19 cellular contexts compared by ENCODE assay signal in genomic region chr5:2135833-2136232, GRCh38.
"Had no signal": no experiment of that assay in that cellular context is flagged by ENCODE, and none has a peak within 500 bp of the region (broad histone marks: within the 10 kb centered on the region; RNA-seq: fewer than 3 reads in every experiment).

No MANE protein-coding gene starts in this region.

- H3K4me3 ChIP-seq: esophagus squamous epithelium, hepatocyte, lower lobe of right lung, sigmoid colon, suprapubic skin, thyroid gland, uterus had no signal

- H3K27me3 ChIP-seq: hepatocyte, neutrophil, suprapubic skin, thyroid gland, uterus had no signal

- DNase-seq: effector memory CD4-positive, alpha-beta T cell; esophagus squamous epithelium; kidney; left cardiac atrium; left ventricle myocardium inferior; lower lobe of right lung; midbrain; nephron progenitor cell; sigmoid colon; small intestine; stimulated activated CD4-positive, alpha-beta T cell treated with anti-CD3 and anti-CD28 coated beads, Interleukin-2, amount 100 ng/mL, for 48 hours; stimulated activated naive CD8-positive, alpha-beta T cell treated with anti-CD3 and anti-CD28 coated beads, Interleukin-15, Interleukin-2, amounts not matched to agents 100 U/mL and 50 U/mL, for 24 hours; thyroid gland; uterus had no signal

- H3K4me2 ChIP-seq: hepatocyte had no signal

- H3K4me1 Mint-ChIP-seq: memory B cell had no signal

- H3K36me3 Mint-ChIP-seq: memory B cell, type B pancreatic cell had no signal

- H3K9me3 Mint-ChIP-seq: type B pancreatic cell had no signal

- H3K4me3 Mint-ChIP-seq: memory B cell, nephron progenitor cell, type B pancreatic cell had no signal

- ATAC-seq: stimulated activated naive CD8-positive, alpha-beta T cell treated with anti-CD3 and anti-CD28 coated beads, Interleukin-15, Interleukin-2, amounts not matched to agents 100 U/mL and 50 U/mL, for 24 hours had no signal

- H3K9me3 ChIP-seq: esophagus squamous epithelium, left ventricle myocardium inferior, lower lobe of right lung, neutrophil, sigmoid colon, suprapubic skin, thyroid gland, uterus had no signal

- H3K36me3 ChIP-seq: esophagus squamous epithelium, left ventricle myocardium inferior, lower lobe of right lung, neutrophil, sigmoid colon, suprapubic skin, thyroid gland, uterus had no signal

- H3K27ac Mint-ChIP-seq: memory B cell, nephron progenitor cell, type B pancreatic cell had no signal

- H3K4me1 ChIP-seq: esophagus squamous epithelium, left ventricle myocardium inferior, lower lobe of right lung, sigmoid colon, suprapubic skin, thyroid gland, uterus had no signal
